ENCODE assay signal across 1 cellular context in the genomic region with DNA sequence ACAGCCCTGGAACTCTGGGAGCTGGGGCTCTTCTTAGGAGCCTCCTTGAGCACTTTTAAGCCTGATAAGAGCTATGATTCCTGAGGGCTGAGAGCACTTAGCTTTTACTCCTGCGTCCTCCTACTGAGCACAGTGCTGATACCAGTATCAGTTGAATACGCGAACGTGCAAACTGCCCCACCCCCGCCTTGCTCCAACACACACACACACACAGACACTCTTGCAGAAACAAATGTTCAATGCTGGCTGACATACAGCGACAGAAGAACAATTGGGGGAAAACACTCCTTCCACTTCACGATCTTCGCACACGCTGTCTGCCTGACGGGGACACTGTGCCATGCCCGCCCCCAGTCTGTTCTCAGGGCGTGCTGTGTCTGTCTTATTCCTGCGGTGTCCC.
TF ChIP-seq lines count a peak whose summit lies in the region.

No MANE protein-coding gene starts in this region.

TF ChIP-seq in K562, 482 proteins besides CTCF, POLR2A, EP300 and RAD21 (continues in another document):
- TF ChIP-seq SOX6 (IDR thresholded peaks at IDR 0.05) = 0 out of 2 replicates have a peak, but pooled peaks have one; percentile 26
- no peak for TF ChIP-seq KHSRP (IDR thresholded peaks at IDR 0.05)
- peak in 1 of 2 experiments; percentile 26; a peak in 1 of 4 replicates for TF ChIP-seq NRF1 (conservative IDR thresholded peaks at IDR 0.05 in 1 of 2, IDR thresholded peaks at IDR 0.05 in 1 of 2)
- peak in 1 of 2 experiments; percentile 21; a peak in 1 of 4 replicates for TF ChIP-seq RCOR1 (IDR thresholded peaks at IDR 0.05; ENCODE audit: borderline replicate concordance in 1 of 2, low read depth in 2 of 2, low read length in 2 of 2)
- TF ChIP-seq NCOA6 (IDR thresholded peaks at IDR 0.05) = no peak
- no peak for TF ChIP-seq SFPQ (IDR thresholded peaks at IDR 0.05; ENCODE audit: low read depth, low read length)
- TF ChIP-seq ZNF263 (CRISPR knock-in tag; IDR thresholded peaks at IDR 0.05; ENCODE audit: borderline replicate concordance) = peak; percentile 75
- TF ChIP-seq HDAC2 (IDR thresholded peaks at IDR 0.05) = 0 out of 2 replicates have a peak, but pooled peaks have one; percentile 32
- no peak for TF ChIP-seq TAF9B (IDR thresholded peaks at IDR 0.05; ENCODE audit: partially characterized antibody)
- TF ChIP-seq ASH1L (IDR thresholded peaks at IDR 0.05; ENCODE audit: borderline replicate concordance, low read depth, partially characterized antibody) = no peak
- peak; percentile 25; the same call in 1 of the 2 replicates for TF ChIP-seq ZNF592 (IDR thresholded peaks at IDR 0.05)
- peak; percentile 28 for TF ChIP-seq KDM5B (IDR thresholded peaks at IDR 0.05; ENCODE audit: insufficient replicate concordance, low read depth, low read length)
- no peak for TF ChIP-seq ZBTB26 (CRISPR knock-in tag; IDR thresholded peaks at IDR 0.05)
- TF ChIP-seq FOXM1 (IDR thresholded peaks at IDR 0.05; ENCODE audit: low read depth) = no peak
- TF ChIP-seq FOXM1 (CRISPR knock-in tag; IDR thresholded peaks at IDR 0.05; ENCODE audit: low read depth) = no peak
- TF ChIP-seq CREM (IDR thresholded peaks at IDR 0.05; ENCODE audit: low read depth) = peak; percentile 49; the same call in 1 of the 2 replicates
- TF ChIP-seq NCOA4 (IDR thresholded peaks at IDR 0.05; ENCODE audit: partially characterized antibody) = no peak
- 0 out of 4 replicates have a peak, but pooled peaks of 1 of the 2 experiments have one; percentile 15 for TF ChIP-seq KDM1A (IDR thresholded peaks at IDR 0.05)
- TF ChIP-seq STAG1 (CRISPR knock-in tag; IDR thresholded peaks at IDR 0.05; ENCODE audit: borderline replicate concordance) = no peak
- TF ChIP-seq RHOXF2B (CRISPR knock-in tag; conservative IDR thresholded peaks at IDR 0.05) = no peak
- no peak for TF ChIP-seq ZNF717 (CRISPR knock-in tag; IDR thresholded peaks at IDR 0.05)
- peak; percentile 72; the same call in 1 of the 2 replicates for TF ChIP-seq BHLHE40 (IDR thresholded peaks at IDR 0.05; ENCODE audit: low read length)
- no peak for TF ChIP-seq ZNF445 (CRISPR knock-in tag; IDR thresholded peaks at IDR 0.05; ENCODE audit: low read depth)
- TF ChIP-seq MAZ (CRISPR knock-in tag; conservative IDR thresholded peaks at IDR 0.05 in 1 of 2, IDR thresholded peaks at IDR 0.05 in 1 of 2) = 0 out of 4 replicates have a peak, but pooled peaks of 1 of the 2 experiments have one; percentile 29
- TF ChIP-seq ZNF143 (CRISPR knock-in tag; IDR thresholded peaks at IDR 0.05) = no peak
- TF ChIP-seq CBX8 (IDR thresholded peaks at IDR 0.05; ENCODE audit: borderline replicate concordance, extremely low read depth, low read depth, low read length, poor library complexity, severe bottlenecking) = no peak
- TF ChIP-seq ZNF133 (CRISPR knock-in tag; IDR thresholded peaks at IDR 0.05) = no peak
- 0 out of 2 replicates have a peak, but pooled peaks have one; percentile 19 for TF ChIP-seq RNF2 (IDR thresholded peaks at IDR 0.05)
- TF ChIP-seq ZBTB49 (CRISPR knock-in tag; IDR thresholded peaks at IDR 0.05; ENCODE audit: borderline replicate concordance) = no peak
- no peak for TF ChIP-seq USF2 (CRISPR knock-in tag; IDR thresholded peaks at IDR 0.05)
- peak; percentile 34; the same call in 1 of the 2 replicates for TF ChIP-seq TCF3 (CRISPR knock-in tag; IDR thresholded peaks at IDR 0.05)
- TF ChIP-seq CBX3 (IDR thresholded peaks at IDR 0.05; ENCODE audit: borderline replicate concordance in 1 of 2, low read length in 2 of 2) = no peak
- TF ChIP-seq, protein P1, sequence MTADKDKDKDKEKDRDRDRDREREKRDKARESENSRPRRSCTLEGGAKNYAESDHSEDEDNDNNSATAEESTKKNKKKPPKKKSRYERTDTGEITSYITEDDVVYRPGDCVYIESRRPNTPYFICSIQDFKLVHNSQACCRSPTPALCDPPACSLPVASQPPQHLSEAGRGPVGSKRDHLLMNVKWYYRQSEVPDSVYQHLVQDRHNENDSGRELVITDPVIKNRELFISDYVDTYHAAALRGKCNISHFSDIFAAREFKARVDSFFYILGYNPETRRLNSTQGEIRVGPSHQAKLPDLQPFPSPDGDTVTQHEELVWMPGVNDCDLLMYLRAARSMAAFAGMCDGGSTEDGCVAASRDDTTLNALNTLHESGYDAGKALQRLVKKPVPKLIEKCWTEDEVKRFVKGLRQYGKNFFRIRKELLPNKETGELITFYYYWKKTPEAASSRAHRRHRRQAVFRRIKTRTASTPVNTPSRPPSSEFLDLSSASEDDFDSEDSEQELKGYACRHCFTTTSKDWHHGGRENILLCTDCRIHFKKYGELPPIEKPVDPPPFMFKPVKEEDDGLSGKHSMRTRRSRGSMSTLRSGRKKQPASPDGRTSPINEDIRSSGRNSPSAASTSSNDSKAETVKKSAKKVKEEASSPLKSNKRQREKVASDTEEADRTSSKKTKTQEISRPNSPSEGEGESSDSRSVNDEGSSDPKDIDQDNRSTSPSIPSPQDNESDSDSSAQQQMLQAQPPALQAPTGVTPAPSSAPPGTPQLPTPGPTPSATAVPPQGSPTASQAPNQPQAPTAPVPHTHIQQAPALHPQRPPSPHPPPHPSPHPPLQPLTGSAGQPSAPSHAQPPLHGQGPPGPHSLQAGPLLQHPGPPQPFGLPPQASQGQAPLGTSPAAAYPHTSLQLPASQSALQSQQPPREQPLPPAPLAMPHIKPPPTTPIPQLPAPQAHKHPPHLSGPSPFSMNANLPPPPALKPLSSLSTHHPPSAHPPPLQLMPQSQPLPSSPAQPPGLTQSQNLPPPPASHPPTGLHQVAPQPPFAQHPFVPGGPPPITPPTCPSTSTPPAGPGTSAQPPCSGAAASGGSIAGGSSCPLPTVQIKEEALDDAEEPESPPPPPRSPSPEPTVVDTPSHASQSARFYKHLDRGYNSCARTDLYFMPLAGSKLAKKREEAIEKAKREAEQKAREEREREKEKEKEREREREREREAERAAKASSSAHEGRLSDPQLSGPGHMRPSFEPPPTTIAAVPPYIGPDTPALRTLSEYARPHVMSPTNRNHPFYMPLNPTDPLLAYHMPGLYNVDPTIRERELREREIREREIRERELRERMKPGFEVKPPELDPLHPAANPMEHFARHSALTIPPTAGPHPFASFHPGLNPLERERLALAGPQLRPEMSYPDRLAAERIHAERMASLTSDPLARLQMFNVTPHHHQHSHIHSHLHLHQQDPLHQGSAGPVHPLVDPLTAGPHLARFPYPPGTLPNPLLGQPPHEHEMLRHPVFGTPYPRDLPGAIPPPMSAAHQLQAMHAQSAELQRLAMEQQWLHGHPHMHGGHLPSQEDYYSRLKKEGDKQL (CRISPR knock-in tag; IDR thresholded peaks at IDR 0.05; ENCODE audit: borderline replicate concordance) = no peak
- TF ChIP-seq LCOR (CRISPR knock-in tag; IDR thresholded peaks at IDR 0.05) = no peak
- no peak for TF ChIP-seq XRCC3 (IDR thresholded peaks at IDR 0.05)
- TF ChIP-seq, protein P2, sequence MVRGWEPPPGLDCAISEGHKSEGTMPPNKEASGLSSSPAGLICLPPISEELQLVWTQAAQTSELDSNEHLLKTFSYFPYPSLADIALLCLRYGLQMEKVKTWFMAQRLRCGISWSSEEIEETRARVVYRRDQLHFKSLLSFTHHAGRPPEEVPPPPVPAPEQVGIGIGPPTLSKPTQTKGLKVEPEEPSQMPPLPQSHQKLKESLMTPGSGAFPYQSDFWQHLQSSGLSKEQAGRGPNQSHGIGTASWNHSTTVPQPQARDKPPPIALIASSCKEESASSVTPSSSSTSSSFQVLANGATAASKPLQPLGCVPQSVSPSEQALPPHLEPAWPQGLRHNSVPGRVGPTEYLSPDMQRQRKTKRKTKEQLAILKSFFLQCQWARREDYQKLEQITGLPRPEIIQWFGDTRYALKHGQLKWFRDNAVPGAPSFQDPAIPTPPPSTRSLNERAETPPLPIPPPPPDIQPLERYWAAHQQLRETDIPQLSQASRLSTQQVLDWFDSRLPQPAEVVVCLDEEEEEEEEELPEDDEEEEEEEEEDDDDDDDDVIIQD (CRISPR knock-in tag; IDR thresholded peaks at IDR 0.05) = no peak
- peak; percentile 32; the same call in 1 of the 2 replicates for TF ChIP-seq JUND (IDR thresholded peaks at IDR 0.05; ENCODE audit: borderline replicate concordance, low read depth, low read length)
- peak; percentile 25; the same call in 1 of the 3 replicates for TF ChIP-seq JUND (tag; IDR thresholded peaks at IDR 0.05; ENCODE audit: borderline replicate concordance, low read depth, low read length)
- no peak for TF ChIP-seq STAT5A (IDR thresholded peaks at IDR 0.05; ENCODE audit: borderline replicate concordance, low read length)
- peak; percentile 70 for TF ChIP-seq CXXC5 (CRISPR knock-in tag; IDR thresholded peaks at IDR 0.05)
